Comparison of ENCODE assay signal across 1 cellular context in genomic region chr15:70125605-70126004, GRCh38.
TF ChIP-seq lines count a peak whose summit lies in the region.

No MANE protein-coding gene starts in this region.

TF ChIP-seq in HEK293, 187 proteins besides CTCF, POLR2A, EP300 and RAD21 (continued from another document):
- TF ChIP-seq ZNF449 (tag by site-specific recombination; IDR thresholded peaks at IDR 0.05): no peak
- TF ChIP-seq ZSCAN16 (tag by site-specific recombination; IDR thresholded peaks at IDR 0.05): peak; percentile 80
- 0 out of 2 replicates have a peak, but pooled peaks have one; percentile 26 for TF ChIP-seq ZBTB8A (tag by site-specific recombination; IDR thresholded peaks at IDR 0.05)
